ENCODE assay signal across 9 cellular contexts in the genomic region with DNA sequence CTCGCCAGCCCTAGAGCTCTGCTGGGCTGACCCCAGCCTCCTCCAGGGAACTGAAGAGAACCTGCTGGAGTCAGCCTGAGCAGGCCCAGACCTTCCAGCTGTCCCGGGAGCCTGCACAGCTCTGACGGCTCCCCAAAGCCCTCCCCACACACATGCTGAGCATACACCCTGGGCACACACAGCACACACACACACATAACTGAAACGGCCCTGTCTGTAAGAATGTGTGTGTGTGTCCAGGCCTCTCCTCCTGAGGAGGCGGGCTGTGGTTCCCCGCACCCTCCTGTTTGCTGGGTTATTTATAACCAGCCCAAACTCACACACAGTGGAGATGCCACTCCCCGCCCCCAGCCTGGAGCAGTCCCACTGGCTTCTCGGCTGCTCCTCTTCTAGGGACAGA. TPM values are rescaled to one million over a fixed set of nuclear protein-coding genes. Genes with fewer than 3 reads are reported as not detected.
DNase-seq lines count a peak whose midpoint lies in the region; ATAC-seq and TF ChIP-seq lines count a peak whose summit lies in the region.
"Had no signal": no experiment of that assay in that cellular context is flagged by ENCODE, and none has a peak within 500 bp of the region (broad histone marks: within the 10 kb centered on the region; RNA-seq: fewer than 3 reads in every experiment).

No MANE protein-coding gene starts in this region.

- H3K4me1 ChIP-seq in heart right ventricle, result peaks cover 9 to 73% (median 37%) of the 10 kb centered on the region in 9 donors
- H3K4me1 ChIP-seq in HAP-1, result no peaks in the 10 kb centered on the region; the same call in 1 of the 2 replicates

- H3K4me3 ChIP-seq in WI38 (ENCODE audit: low read depth, low read length) (0 out of 2 replicates have a peak overlapping the region, but pooled peaks have one; percentile 8), heart right ventricle (no peak overlapping the region), HAP-1 (no peak overlapping the region)

- in situ Hi-C loops in HAP-1 (cut with MboI; ENCODE audit: low sequenced_read_pairs), result no loop called here

- intact Hi-C loops in heart right ventricle (cut with DNase I), result no loop called here

- WGBS in heart right ventricle, 2 donors, result 23 to 30% methylated on average over 8 of the region's 8 CpGs

- no peaks in the 10 kb centered on the region for H3K36me3 ChIP-seq in heart right ventricle
- no peaks in the 10 kb centered on the region for H3K36me3 ChIP-seq in HAP-1 (replicated peaks)

- DNase-seq in GM03348 (ENCODE audit: low spot score) (peak; percentile 94), heart right ventricle (peak; percentile 71 to 75), retina (peak; percentile 28), HAP-1 (ENCODE audit: low spot score in 2 of 2) (no peak)
- DNase-seq: activated CD4-positive, alpha-beta T cell treated with anti-CD3 and anti-CD28 coated beads, Interleukin-2, amount 50 U/mL, for 1 hour had no signal

- H3K27ac ChIP-seq in heart right ventricle, result peak overlapping the region; percentile 33 to 78 (median 71)

- H3K27me3 ChIP-seq in heart right ventricle (no peaks in the 10 kb centered on the region), HAP-1 (ENCODE audit: low read depth) (no peaks in the 10 kb centered on the region)

- H3K9me3 ChIP-seq in heart right ventricle, result no peaks in the 10 kb centered on the region
- no peaks in the 10 kb centered on the region for H3K9me3 ChIP-seq in HAP-1

- TF ChIP-seq CTCF in WI38 (IDR thresholded peaks at IDR 0.05; ENCODE audit: low read depth, low read length), result no peak
- TF ChIP-seq CTCF in heart right ventricle (IDR thresholded peaks at IDR 0.05), result no peak

- ATAC-seq in heart right ventricle (peak; percentile 78 to 94 (median 86)), GM19467 (IDR thresholded peaks at IDR 0.05; ENCODE audit: unreplicated experiment) (no peak), GM21390 (IDR thresholded peaks at IDR 0.05; ENCODE audit: unreplicated experiment) (no peak), HG02870 (IDR thresholded peaks at IDR 0.05; ENCODE audit: unreplicated experiment) (no peak)

RNA-seq across cellular contexts. Expression of gene SDC3, which starts 20.2 kb away (rescaled TPM):
- 10 to 100 TPM; 17.9 to 57.7 (median 22.1) TPM for total RNA-seq in heart right ventricle
- 10 to 100 TPM; 13.1 to 22.2 TPM for polyA plus RNA-seq in heart right ventricle

Comparison
In these comparisons a context has a peak if more than half of its experiments do, and no peak if none do; other contexts are left out.
1. DNase-seq: peak in GM03348 (single experiment), heart right ventricle (2 of 2) and retina (single experiment); none in HAP-1 (0 of 2).
2. ATAC-seq: peak in heart right ventricle (8 of 8); none in GM19467 (single experiment), GM21390 (single experiment) and HG02870 (single experiment).